ENCODE assay signal across 8 cellular contexts in genomic region chr11:70397983-70398833, GRCh38. TPM values are rescaled to one million over a fixed set of nuclear protein-coding genes. Genes with fewer than 3 reads are reported as not detected.
DNase-seq lines count a peak whose midpoint lies in the region; ATAC-seq and TF ChIP-seq lines count a peak whose summit lies in the region.

TSS of gene CTTN (plus strand) at chr11:70398529. CDS start at chr11:70407298, 8,769 bp downstream.

- ATAC-seq in GM18867 (IDR thresholded peaks at IDR 0.05; ENCODE audit: unreplicated experiment): peak; percentile 67
- ATAC-seq in activated T-cell treated with anti-CD3 and anti-CD28 coated beads, Interleukin-2, amount 50 U/mL, for 72 hours (replicated peaks in 1 of 2): peak; percentile 73 to 81

- peaks cover 4 to 14% of the 10 kb centered on the region in 2 donors for H3K4me1 ChIP-seq in esophagus (ENCODE audit: control insufficient read depth in 2 of 2, insufficient read depth in 2 of 2, low read length in 1 of 2)
- peaks cover 16 to 21% of the 10 kb centered on the region in 2 donors for H3K4me1 ChIP-seq in mucosa of rectum (ENCODE audit: control insufficient read depth in 2 of 2, insufficient read depth in 2 of 2, low read length in 2 of 2)

- H3K36me3 ChIP-seq in esophagus (ENCODE audit: control insufficient read depth in 2 of 2, insufficient read depth in 2 of 2, low read length in 1 of 2) (no peaks in the 10 kb centered on the region), mucosa of rectum (ENCODE audit: control insufficient read depth in 2 of 2, insufficient read depth in 2 of 2, low read length in 2 of 2) (no peaks in the 10 kb centered on the region)

- H3K4me1 Mint-ChIP-seq in activated T-cell treated with anti-CD3 and anti-CD28 coated beads, Interleukin-2, amount 50 U/mL, for 72 hours (ENCODE audit: low read depth): peaks cover 49% of the 10 kb centered on the region

- H3K4me3 Mint-ChIP-seq in activated T-cell treated with anti-CD3 and anti-CD28 coated beads, Interleukin-2, amount 50 U/mL, for 72 hours: peak within 1 kb of the TSS; percentile 82 to 90

- H3K9ac ChIP-seq in mucosa of rectum (ENCODE audit: low read depth in 1 of 2, low read length in 2 of 2): peak within 1 kb of the TSS; percentile 76 to 84

- peaks cover 7% of the 10 kb centered on the region in 2 donors for H3K36me3 Mint-ChIP-seq in activated T-cell treated with anti-CD3 and anti-CD28 coated beads, Interleukin-2, amount 50 U/mL, for 72 hours (ENCODE audit: insufficient read depth in 2 of 2)

- H3K9me3 Mint-ChIP-seq in activated T-cell treated with anti-CD3 and anti-CD28 coated beads, Interleukin-2, amount 50 U/mL, for 72 hours: no peaks in the 10 kb centered on the region

- peak within 1 kb of the TSS; percentile 55 for H3K4me3 ChIP-seq in Jurkat, Clone E6-1 (ENCODE audit: low read length)
- H3K4me3 ChIP-seq in esophagus (ENCODE audit: low read depth in 1 of 2, low read length in 2 of 2) (peak within 1 kb of the TSS; percentile 82 to 95), mucosa of rectum (ENCODE audit: low read length in 2 of 2) (peak within 1 kb of the TSS; percentile 65 to 77)

- WGBS in esophagus, 2 donors: 1% methylated on average over 48 to 93 of the region's 93 CpGs

- no peak for TF ChIP-seq CTCF in 22Rv1 (IDR thresholded peaks at IDR 0.05)

- H3K27me3 ChIP-seq in esophagus (ENCODE audit: control insufficient read depth in 1 of 2, insufficient read depth in 2 of 2, low read length in 2 of 2) (no peaks in the 10 kb centered on the region), mucosa of rectum (ENCODE audit: control insufficient read depth in 2 of 2, insufficient read depth in 2 of 2, low read length in 2 of 2) (peaks cover 0 to 2% of the 10 kb centered on the region in 2 donors)

- H3K27ac ChIP-seq in 22Rv1 (peak within 1 kb of the TSS; percentile 90), esophagus (ENCODE audit: low read depth in 2 of 2, low read length in 1 of 2) (peak within 1 kb of the TSS; percentile 87 to 94), mucosa of rectum (ENCODE audit: low read depth in 2 of 2, low read length in 2 of 2) (peak within 1 kb of the TSS; percentile 76)

- H3K9me3 ChIP-seq in esophagus (ENCODE audit: control insufficient read depth in 2 of 2, insufficient read depth in 1 of 2, low read depth in 1 of 2, low read length in 1 of 2) (no peaks in the 10 kb centered on the region), mucosa of rectum (ENCODE audit: control insufficient read depth in 2 of 2, low read length in 2 of 2) (no peaks in the 10 kb centered on the region)

- no peak for DNase-seq in Jurkat, Clone E6-1 (ENCODE audit: low read depth, low spot score)
- DNase-seq in activated T-cell treated with anti-CD3 and anti-CD28 coated beads, Interleukin-2, amount 50 U/mL, for 72 hours: peak; percentile 75 to 78
- peak; percentile 13 to 20 for DNase-seq in stimulated activated CD8-positive, alpha-beta memory T cell treated with anti-CD3 and anti-CD28 coated beads, Interleukin-7, amount 100 ng/mL, for 1 hour (ENCODE audit: low read depth in 2 of 2)

- peak within 1 kb of the TSS; percentile 88 for H3K27ac Mint-ChIP-seq in activated T-cell treated with anti-CD3 and anti-CD28 coated beads, Interleukin-2, amount 50 U/mL, for 72 hours

- peaks cover 23% of the 10 kb centered on the region for H3K27me3 Mint-ChIP-seq in activated T-cell treated with anti-CD3 and anti-CD28 coated beads, Interleukin-2, amount 50 U/mL, for 72 hours (ENCODE audit: low read depth)

TF ChIP-seq in PFSK-1, 5 proteins besides CTCF, POLR2A, EP300 and RAD21:
- TF ChIP-seq FOXP2 (optimal IDR thresholded peaks at IDR 0.05; ENCODE audit: borderline replicate concordance, extremely low read depth, extremely low read length, insufficient read depth): peak; percentile 62
- TF ChIP-seq TAF1 (IDR thresholded peaks at IDR 0.05; ENCODE audit: borderline replicate concordance, insufficient read depth, low read length): peak; percentile 70; the same call in 1 of the 2 replicates
- TF ChIP-seq POLR2AphosphoS5 (IDR thresholded peaks at IDR 0.05; ENCODE audit: low read depth, low read length): peak; percentile 86
- no peak for TF ChIP-seq SIN3A (IDR thresholded peaks at IDR 0.05; ENCODE audit: borderline replicate concordance, insufficient read depth, low read length)

RNA-seq across cellular contexts. Expression of gene CTTN, which starts in this region (rescaled TPM):
- 16.5 TPM for polyA plus RNA-seq in Jurkat, Clone E6-1 (2012; ENCODE audit: insufficient read depth, insufficient read length)
- 221 TPM for polyA plus RNA-seq in PFSK-1 (2012; ENCODE audit: insufficient read length, low read depth)
- 10 to 100 TPM; 29.5 to 42.9 TPM for total RNA-seq in activated T-cell treated with anti-CD3 and anti-CD28 coated beads, Interleukin-2, amount 50 U/mL, for 72 hours
- 100 to 1,000 TPM; 111 to 121 TPM for polyA plus RNA-seq in esophagus
